13 cellular contexts compared by ENCODE assay signal in genomic region chr6:6931047-6932025, GRCh38.
DNase-seq lines count a peak whose midpoint lies in the region; ATAC-seq and TF ChIP-seq lines count a peak whose summit lies in the region.
"Had no signal": no experiment of that assay in that cellular context is flagged by ENCODE, and none has a peak within 500 bp of the region (broad histone marks: within the 10 kb centered on the region; RNA-seq: fewer than 3 reads in every experiment).

No MANE protein-coding gene starts in this region.

- no peaks in the 10 kb centered on the region for H4K20me1 ChIP-seq in OCI-LY3 (ENCODE audit: insufficient read depth, low read length)

- H3K4me1 ChIP-seq in OCI-LY3 (ENCODE audit: low read length) = peaks cover 38% of the 10 kb centered on the region
- no peaks in the 10 kb centered on the region for H3K4me1 ChIP-seq in Peyer's patch
- H3K4me1 ChIP-seq: Caco-2 had no signal

- no peaks in the 10 kb centered on the region for H3K36me3 Mint-ChIP-seq in nephron (ENCODE audit: low read depth)
- H3K36me3 Mint-ChIP-seq: activated naive CD8-positive, alpha-beta T cell had no signal

- peak; percentile 64 for ATAC-seq in HG02571 (IDR thresholded peaks at IDR 0.05; ENCODE audit: unreplicated experiment)
- ATAC-seq: activated CD4-positive, alpha-beta T cell treated with anti-CD3 and anti-CD28 coated beads for 36 hours had no signal

- H3K9ac ChIP-seq in OCI-LY3 (ENCODE audit: low read length) = peak overlapping the region; percentile 43; the same call in 1 of the 2 replicates

- peaks cover 50% of the 10 kb centered on the region for H3K4me1 Mint-ChIP-seq in nephron
- H3K4me1 Mint-ChIP-seq: activated CD4-positive, alpha-beta T cell treated with anti-CD3 and anti-CD28 coated beads for 36 hours had no signal

- peak overlapping the region; percentile 65 for H3K4me2 ChIP-seq in OCI-LY3 (ENCODE audit: low read length)

- DNase-seq in DMS153 treated with DMSO at 0.1 percent for 48 hours (lab: John Stamatoyannopoulos, UW; ENCODE audit: unreplicated experiment) = peak; percentile 20
- DNase-seq in kidney tubule cell (ENCODE audit: low spot score) = no peak
- DNase-seq in H7 = no peak
- DNase-seq in Peyer's patch = no peak
- DNase-seq in pons (ENCODE audit: low spot score) = no peak
- DNase-seq: activated CD4-positive, alpha-beta T cell treated with anti-CD3 and anti-CD28 coated beads for 36 hours; Caco-2; IMR-90; testis had no signal

- no peaks in the 10 kb centered on the region for H3K79me2 ChIP-seq in OCI-LY3 (ENCODE audit: low read length)

- TF ChIP-seq CTCF in OCI-LY3 (IDR thresholded peaks at IDR 0.05; ENCODE audit: low read depth, low read length) = no peak
- no peak for TF ChIP-seq CTCF in nephron (IDR thresholded peaks at IDR 0.05; ENCODE audit: unreplicated experiment in 3 of 3)
- no peak for TF ChIP-seq CTCF in Peyer's patch (IDR thresholded peaks at IDR 0.05)

- H3K9me3 ChIP-seq in OCI-LY3 (ENCODE audit: insufficient read depth, low read length) (no peaks in the 10 kb centered on the region), Peyer's patch (no peaks in the 10 kb centered on the region)
- H3K9me3 ChIP-seq: Caco-2, testis had no signal

- peaks cover 8% of the 10 kb centered on the region for H3K27me3 Mint-ChIP-seq in nephron (ENCODE audit: low read depth)

- no peaks in the 10 kb centered on the region for H3K36me3 ChIP-seq in OCI-LY3 (replicated peaks; ENCODE audit: low read depth, low read length)
- no peaks in the 10 kb centered on the region for H3K36me3 ChIP-seq in H7 (replicated peaks; ENCODE audit: control insufficient read depth, insufficient read depth, low read length)
- H3K36me3 ChIP-seq in Peyer's patch = no peaks in the 10 kb centered on the region

- no peaks in the 10 kb centered on the region for H3K9me3 Mint-ChIP-seq in nephron

- TF ChIP-seq POLR2A in Peyer's patch (IDR thresholded peaks at IDR 0.05) = no peak

- no peak overlapping the region for H3K4me3 Mint-ChIP-seq in nephron
- H3K4me3 Mint-ChIP-seq: activated CD4-positive, alpha-beta T cell treated with anti-CD3 and anti-CD28 coated beads for 36 hours; activated naive CD8-positive, alpha-beta T cell had no signal

- H3K27ac ChIP-seq in OCI-LY3 (ENCODE audit: low read length) (peak overlapping the region; percentile 39), Peyer's patch (no peak overlapping the region)

- peak overlapping the region; percentile 39 for H3K4me3 ChIP-seq in OCI-LY3 (ENCODE audit: low read length)
- no peak overlapping the region for H3K4me3 ChIP-seq in H7 (ENCODE audit: insufficient read depth, low read depth, low read length)
- H3K4me3 ChIP-seq in Peyer's patch = no peak overlapping the region
- H3K4me3 ChIP-seq: testis had no signal

- H3K27ac Mint-ChIP-seq in nephron = peak overlapping the region in 2 of 3 experiments; percentile 30 to 60
- H3K27ac Mint-ChIP-seq: activated CD4-positive, alpha-beta T cell treated with anti-CD3 and anti-CD28 coated beads for 36 hours; activated naive CD8-positive, alpha-beta T cell had no signal

- H2AFZ ChIP-seq in OCI-LY3 (ENCODE audit: low read depth, low read length) = peak overlapping the region; percentile 98

- H3K27me3 ChIP-seq in OCI-LY3 (ENCODE audit: low read depth, low read length) (no peaks in the 10 kb centered on the region), H7 (ENCODE audit: control insufficient read depth, insufficient read depth, low read length) (no peaks in the 10 kb centered on the region), Peyer's patch (no peaks in the 10 kb centered on the region)
- H3K27me3 ChIP-seq: testis had no signal
